10 cellular contexts compared by ENCODE assay signal in the genomic region with DNA sequence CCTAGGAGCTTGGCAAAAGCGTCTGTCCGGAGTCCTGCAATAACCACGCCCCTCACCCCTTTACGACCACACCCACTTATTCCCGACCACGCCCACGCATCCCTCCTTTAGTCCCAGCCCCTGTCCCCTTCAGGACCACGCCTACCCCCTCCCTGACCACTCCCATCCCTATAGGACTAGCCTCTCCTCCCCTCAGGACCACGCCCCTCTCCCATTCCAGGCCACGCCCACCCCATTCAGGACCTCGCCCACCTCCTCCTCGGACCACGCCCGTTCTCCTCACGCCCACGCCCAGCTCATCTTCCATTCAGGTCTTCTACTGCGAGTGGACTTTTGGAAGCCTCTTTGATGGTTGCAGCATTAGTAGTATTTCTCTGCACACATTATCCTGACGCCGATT.
DNase-seq lines count a peak whose midpoint lies in the region; ATAC-seq and TF ChIP-seq lines count a peak whose summit lies in the region.
"Had no signal": no experiment of that assay in that cellular context is flagged by ENCODE, and none has a peak within 500 bp of the region (broad histone marks: within the 10 kb centered on the region; RNA-seq: fewer than 3 reads in every experiment).

No MANE protein-coding gene starts in this region.

- POLR2A ChIA-PET in CD8-positive, alpha-beta memory T cell (lab: Charles Lee) = no interaction called here

- in situ Hi-C loops in ACHN (cut with HindIII; ENCODE audit: low pct_ligation_motif_present, low pct_unique_long_range_greater_than_20kb, low sequenced_read_pairs) = no loop called here

- no peak overlapping the region for H3K27ac ChIP-seq in foreskin keratinocyte
- no peak overlapping the region for H3K27ac ChIP-seq in CD8-positive, alpha-beta memory T cell (ENCODE audit: low read depth, low read length)

- no peaks in the 10 kb centered on the region for H3K27me3 Mint-ChIP-seq in CD8-positive, alpha-beta memory T cell

- H3K27ac Mint-ChIP-seq in CD8-positive, alpha-beta memory T cell = peak overlapping the region in 1 of 8 donors; percentile 64

- H3K9me3 ChIP-seq in CD8-positive, alpha-beta memory T cell (ENCODE audit: low read length) = no peaks in the 10 kb centered on the region

- H3K36me3 ChIP-seq in H7 (replicated peaks; ENCODE audit: control insufficient read depth, insufficient read depth, low read length) = no peaks in the 10 kb centered on the region
- no peaks in the 10 kb centered on the region for H3K36me3 ChIP-seq in CD8-positive, alpha-beta memory T cell (ENCODE audit: insufficient read depth, low read length)

- H3K4me3 Mint-ChIP-seq in CD8-positive, alpha-beta memory T cell = no peak overlapping the region

- CTCF ChIA-PET in CD8-positive, alpha-beta memory T cell (lab: Charles Lee) = no interaction called here

- H3K4me1 Mint-ChIP-seq in CD8-positive, alpha-beta memory T cell = peaks cover 0 to 4% (median 3%) of the 10 kb centered on the region in 3 donors

- H3K4me3 ChIP-seq in H7 (ENCODE audit: insufficient read depth, low read depth, low read length) = no peak overlapping the region
- no peak overlapping the region for H3K4me3 ChIP-seq in CD8-positive, alpha-beta memory T cell (ENCODE audit: low read length)

- DNase-seq in ACHN (peak; percentile 6), H7 (peak; percentile 96), RKO (ENCODE audit: low spot score) (peak; percentile 61), foreskin keratinocyte (no peak), NCI-H2107 (lab: John Stamatoyannopoulos, UW) (no peak), NCI-H524 (lab: John Stamatoyannopoulos, UW) (no peak), epidermal melanocyte (ENCODE audit: insufficient read length, low spot score) (no peak)
- no peak for DNase-seq in CD8-positive, alpha-beta memory T cell
- DNase-seq: GDM1, kidney glomerular epithelial cell had no signal

- H3K4me1 ChIP-seq in foreskin keratinocyte = no peaks in the 10 kb centered on the region
- H3K4me1 ChIP-seq in CD8-positive, alpha-beta memory T cell (ENCODE audit: insufficient read depth, low read length) = no peaks in the 10 kb centered on the region

- no peaks in the 10 kb centered on the region for H3K9me3 Mint-ChIP-seq in CD8-positive, alpha-beta memory T cell

- H3K36me3 Mint-ChIP-seq in CD8-positive, alpha-beta memory T cell = peaks cover 0 to 13% (median 3%) of the 10 kb centered on the region in 3 donors

- H3K27me3 ChIP-seq in H7 (ENCODE audit: control insufficient read depth, insufficient read depth, low read length) = no peaks in the 10 kb centered on the region
- H3K27me3 ChIP-seq in foreskin keratinocyte = no peaks in the 10 kb centered on the region
- no peaks in the 10 kb centered on the region for H3K27me3 ChIP-seq in CD8-positive, alpha-beta memory T cell (ENCODE audit: insufficient read depth, low read length, poor library complexity, severe bottlenecking)

- peak; percentile 69 for ATAC-seq in foreskin keratinocyte

- TF ChIP-seq CTCF in foreskin keratinocyte (conservative IDR thresholded peaks at IDR 0.05) = no peak

Comparison
In these comparisons a context has a peak if more than half of its experiments do, and no peak if none do; other contexts are left out.
1. DNase-seq: peak in ACHN (single experiment), H7 (single experiment) and RKO (single experiment); none in foreskin keratinocyte (0 of 2), NCI-H2107 (single experiment), CD8-positive, alpha-beta memory T cell (0 of 5), NCI-H524 (0 of 2) and epidermal melanocyte (single experiment).